ENCODE assay signal across 8 cellular contexts in genomic region chr5:138466900-138467710, GRCh38. TPM values are rescaled to one million over a fixed set of nuclear protein-coding genes. Genes with fewer than 3 reads are reported as not detected.
DNase-seq lines count a peak whose midpoint lies in the region; ATAC-seq and TF ChIP-seq lines count a peak whose summit lies in the region.

No MANE protein-coding gene starts in this region.

- H3K4me2 ChIP-seq in GM23338, result peak overlapping the region; percentile 96

- 0 out of 2 replicates have a peak, but pooled peaks cover 3% of the 10 kb centered on the region for H3K36me3 ChIP-seq in GM23338 (ENCODE audit: insufficient read depth)
- H3K36me3 ChIP-seq in right atrium auricular region, result peaks cover 18% of the 10 kb centered on the region
- H3K36me3 ChIP-seq in skeletal muscle tissue (ENCODE audit: control insufficient read depth in 3 of 3, insufficient read depth in 3 of 3, low read length in 3 of 3), result peaks cover 7 to 11% (median 11%) of the 10 kb centered on the region in 3 donors

- peaks cover 28% of the 10 kb centered on the region for H3K36me3 Mint-ChIP-seq in GM23338 (ENCODE audit: low read depth)
- H3K36me3 Mint-ChIP-seq in activated T-cell treated with anti-CD3 and anti-CD28 coated beads, Interleukin-2, amount 50 U/mL, for 72 hours (ENCODE audit: insufficient read depth in 2 of 2), result peaks cover 14 to 20% of the 10 kb centered on the region in 2 donors

- peak overlapping the region; percentile 84 for H3K4me3 Mint-ChIP-seq in GM23338
- H3K4me3 Mint-ChIP-seq in activated T-cell treated with anti-CD3 and anti-CD28 coated beads, Interleukin-2, amount 50 U/mL, for 72 hours, result peak overlapping the region; percentile 90 to 91

- ATAC-seq in GM23338, result no peak
- no peak for ATAC-seq in activated T-cell treated with anti-CD3 and anti-CD28 coated beads, Interleukin-2, amount 50 U/mL, for 72 hours (replicated peaks in 1 of 2)
- no peak for ATAC-seq in GM21619 (IDR thresholded peaks at IDR 0.05; ENCODE audit: unreplicated experiment)

- H3K9me3 ChIP-seq in right atrium auricular region (no peaks in the 10 kb centered on the region), skeletal muscle tissue (ENCODE audit: control insufficient read depth in 3 of 3, low read length in 3 of 3) (no peaks in the 10 kb centered on the region)

- no peaks in the 10 kb centered on the region for H3K79me2 ChIP-seq in GM23338 (replicated peaks; ENCODE audit: insufficient read depth)

- peak overlapping the region; percentile 94 for H3K4me3 ChIP-seq in GM23338
- H3K4me3 ChIP-seq in right atrium auricular region, result peak overlapping the region; percentile 73 to 83
- H3K4me3 ChIP-seq in skeletal muscle tissue (ENCODE audit: low read length in 3 of 3), result peak overlapping the region; percentile 86 to 93 (median 90)

- no peaks in the 10 kb centered on the region for H3K9me2 ChIP-seq in GM23338 (ENCODE audit: insufficient read depth)

- H4K20me1 ChIP-seq in GM23338 (replicated peaks; ENCODE audit: insufficient read depth), result peaks cover 14% of the 10 kb centered on the region; the same call in 1 of the 2 replicates

- no peak overlapping the region for H3K27ac ChIP-seq in GM23338 (ENCODE audit: low read depth)
- peak overlapping the region in 1 of 2 donors; percentile 13 for H3K27ac ChIP-seq in right atrium auricular region
- H3K27ac ChIP-seq in skeletal muscle tissue (ENCODE audit: low read depth, low read length), result peak overlapping the region; percentile 14

- peaks cover 15% of the 10 kb centered on the region; the same call in 2 of the 3 replicates for H3K9me3 Mint-ChIP-seq in GM23338
- no peaks in the 10 kb centered on the region for H3K9me3 Mint-ChIP-seq in activated T-cell treated with anti-CD3 and anti-CD28 coated beads, Interleukin-2, amount 50 U/mL, for 72 hours

- H3K27me3 Mint-ChIP-seq in GM23338 (ENCODE audit: insufficient read depth, low read depth, poor library complexity), result peaks cover 50% of the 10 kb centered on the region
- H3K27me3 Mint-ChIP-seq in activated T-cell treated with anti-CD3 and anti-CD28 coated beads, Interleukin-2, amount 50 U/mL, for 72 hours (ENCODE audit: low read depth), result no peaks in the 10 kb centered on the region

- H3K27ac Mint-ChIP-seq in GM23338, result no peak overlapping the region
- peak overlapping the region; percentile 64 for H3K27ac Mint-ChIP-seq in activated T-cell treated with anti-CD3 and anti-CD28 coated beads, Interleukin-2, amount 50 U/mL, for 72 hours

- peaks cover 23% of the 10 kb centered on the region; the same call in 2 of the 3 replicates for H3K4me1 Mint-ChIP-seq in GM23338
- peaks cover 25% of the 10 kb centered on the region for H3K4me1 Mint-ChIP-seq in activated T-cell treated with anti-CD3 and anti-CD28 coated beads, Interleukin-2, amount 50 U/mL, for 72 hours (ENCODE audit: low read depth)

- no peak overlapping the region for H2AFZ ChIP-seq in GM23338

- DNase-seq in GM23338 (ENCODE audit: low spot score) (no peak), right atrium auricular region (ENCODE audit: low spot score) (peak; percentile 63), HT-29 (ENCODE audit: low spot score) (no peak), GM20000 (ENCODE audit: low spot score) (no peak), GM19238 (ENCODE audit: insufficient read length, low spot score) (no peak)
- peak in 1 of 2 donors; percentile 22 for DNase-seq in activated T-cell treated with anti-CD3 and anti-CD28 coated beads, Interleukin-2, amount 50 U/mL, for 72 hours

- H3K27me3 ChIP-seq in GM23338 (ENCODE audit: insufficient read depth) (peaks cover 26% of the 10 kb centered on the region), right atrium auricular region (no peaks in the 10 kb centered on the region), skeletal muscle tissue (ENCODE audit: control insufficient read depth in 3 of 3, insufficient read depth in 3 of 3, low read length in 3 of 3) (peaks cover 0 to 7% (median 3%) of the 10 kb centered on the region in 3 donors)

- no peaks in the 10 kb centered on the region; the same call in 1 of the 2 replicates for H3K4me1 ChIP-seq in GM23338 (ENCODE audit: insufficient read depth)
- H3K4me1 ChIP-seq in right atrium auricular region, result peaks cover 0 to 32% of the 10 kb centered on the region in 2 donors
- H3K4me1 ChIP-seq in skeletal muscle tissue (ENCODE audit: control insufficient read depth in 3 of 3, insufficient read depth in 3 of 3, low read length in 3 of 3), result peaks cover 28 to 37% (median 36%) of the 10 kb centered on the region in 3 donors

- H3K9ac ChIP-seq in skeletal muscle tissue (ENCODE audit: low read depth in 1 of 3, low read length in 3 of 3), result peak overlapping the region in 2 of 3 donors; percentile 78 to 92

- peaks cover 9% of the 10 kb centered on the region for H3F3A ChIP-seq in GM23338 (replicated peaks; ENCODE audit: low read depth)

- TF ChIP-seq CTCF in GM23338 (conservative IDR thresholded peaks at IDR 0.05; ENCODE audit: low read depth in 2 of 2) (no peak), right atrium auricular region (IDR thresholded peaks at IDR 0.05) (no peak), GM20000 (IDR thresholded peaks at IDR 0.05; ENCODE audit: extremely low read depth, missing control alignments) (no peak)

TF ChIP-seq in GM23338, 12 proteins besides CTCF, POLR2A, EP300 and RAD21:
- TF ChIP-seq REST (IDR thresholded peaks at IDR 0.05; ENCODE audit: unreplicated experiment), result no peak

RNA-seq across cellular contexts. Expression of gene EGR1, which starts 1.8 kb away (rescaled TPM):
- 11.5 and 13.5 TPM in 2 replicates for total RNA-seq in GM23338 (2014; rRNA removed; shearing (Covaris generic))
- polyA plus RNA-seq in GM23338 (2016; fragmentation: Nextera tagmentation; extraction: Ambion mirVana), result 57.1 and 60.3 TPM in 2 replicates
- total RNA-seq in activated T-cell treated with anti-CD3 and anti-CD28 coated beads, Interleukin-2, amount 50 U/mL, for 72 hours, result 100 to 1,000 TPM in 1 of 2 donors, 10 to 100 TPM in 1; 94.3 to 105 TPM
- total RNA-seq in right atrium auricular region, result 10 to 100 TPM; 17.3 to 73.0 TPM
- total RNA-seq in skeletal muscle tissue, result 21.4 TPM
- total RNA-seq in HT-29 (2014; rRNA removed; shearing (Covaris generic)), result 20.1 and 27.8 TPM in 2 replicates

RNA-seq across cellular contexts. Expression of gene REEP2, which starts 28.2 kb away (rescaled TPM):
- 23.0 and 29.8 TPM in 2 replicates for total RNA-seq in GM23338 (2014; rRNA removed; shearing (Covaris generic))
- 20.5 and 21.1 TPM in 2 replicates for polyA plus RNA-seq in GM23338 (2016; fragmentation: Nextera tagmentation; extraction: Ambion mirVana)
- 10 to 100 TPM in 1 of 2 donors, 1 to 10 TPM in 1; 6.6 to 11.5 TPM for total RNA-seq in activated T-cell treated with anti-CD3 and anti-CD28 coated beads, Interleukin-2, amount 50 U/mL, for 72 hours
- total RNA-seq in right atrium auricular region (10 to 100 TPM; 27.5 to 28.4 TPM), skeletal muscle tissue (7.3 TPM)
- 0.03 and 0.05 TPM in 2 replicates for total RNA-seq in HT-29 (2014; rRNA removed; shearing (Covaris generic))
